In genomic region chr15:37078000-37078399, GRCh38 we compare ENCODE assay signal across 2 cellular contexts.
TF ChIP-seq lines count a peak whose summit lies in the region.

No MANE protein-coding gene starts in this region.

TF ChIP-seq in SK-N-SH treated with all-trans-retinoic acid at 6 μM for 48 hours, 23 proteins besides CTCF, POLR2A, EP300 and RAD21 (continued from another document):
- TF ChIP-seq ZC3H10 (CRISPR knock-in tag; IDR thresholded peaks at IDR 0.05) = no peak

TF ChIP-seq in K562, 482 proteins besides CTCF, POLR2A, EP300 and RAD21 (continued from another document):
- TF ChIP-seq, protein P1, sequence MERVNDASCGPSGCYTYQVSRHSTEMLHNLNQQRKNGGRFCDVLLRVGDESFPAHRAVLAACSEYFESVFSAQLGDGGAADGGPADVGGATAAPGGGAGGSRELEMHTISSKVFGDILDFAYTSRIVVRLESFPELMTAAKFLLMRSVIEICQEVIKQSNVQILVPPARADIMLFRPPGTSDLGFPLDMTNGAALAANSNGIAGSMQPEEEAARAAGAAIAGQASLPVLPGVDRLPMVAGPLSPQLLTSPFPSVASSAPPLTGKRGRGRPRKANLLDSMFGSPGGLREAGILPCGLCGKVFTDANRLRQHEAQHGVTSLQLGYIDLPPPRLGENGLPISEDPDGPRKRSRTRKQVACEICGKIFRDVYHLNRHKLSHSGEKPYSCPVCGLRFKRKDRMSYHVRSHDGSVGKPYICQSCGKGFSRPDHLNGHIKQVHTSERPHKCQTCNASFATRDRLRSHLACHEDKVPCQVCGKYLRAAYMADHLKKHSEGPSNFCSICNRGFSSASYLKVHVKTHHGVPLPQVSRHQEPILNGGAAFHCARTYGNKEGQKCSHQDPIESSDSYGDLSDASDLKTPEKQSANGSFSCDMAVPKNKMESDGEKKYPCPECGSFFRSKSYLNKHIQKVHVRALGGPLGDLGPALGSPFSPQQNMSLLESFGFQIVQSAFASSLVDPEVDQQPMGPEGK (CRISPR knock-in tag; IDR thresholded peaks at IDR 0.05; ENCODE audit: borderline replicate concordance) = no peak
- TF ChIP-seq ELF2 (CRISPR knock-in tag; IDR thresholded peaks at IDR 0.05) (no peak), DPF2 (IDR thresholded peaks at IDR 0.05) (no peak), TFAM (CRISPR knock-in tag; conservative IDR thresholded peaks at IDR 0.05) (no peak), PTRF (tag; IDR thresholded peaks at IDR 0.05) (no peak), E2F5 (CRISPR knock-in tag; IDR thresholded peaks at IDR 0.05) (no peak)
- TF ChIP-seq, protein P2, sequence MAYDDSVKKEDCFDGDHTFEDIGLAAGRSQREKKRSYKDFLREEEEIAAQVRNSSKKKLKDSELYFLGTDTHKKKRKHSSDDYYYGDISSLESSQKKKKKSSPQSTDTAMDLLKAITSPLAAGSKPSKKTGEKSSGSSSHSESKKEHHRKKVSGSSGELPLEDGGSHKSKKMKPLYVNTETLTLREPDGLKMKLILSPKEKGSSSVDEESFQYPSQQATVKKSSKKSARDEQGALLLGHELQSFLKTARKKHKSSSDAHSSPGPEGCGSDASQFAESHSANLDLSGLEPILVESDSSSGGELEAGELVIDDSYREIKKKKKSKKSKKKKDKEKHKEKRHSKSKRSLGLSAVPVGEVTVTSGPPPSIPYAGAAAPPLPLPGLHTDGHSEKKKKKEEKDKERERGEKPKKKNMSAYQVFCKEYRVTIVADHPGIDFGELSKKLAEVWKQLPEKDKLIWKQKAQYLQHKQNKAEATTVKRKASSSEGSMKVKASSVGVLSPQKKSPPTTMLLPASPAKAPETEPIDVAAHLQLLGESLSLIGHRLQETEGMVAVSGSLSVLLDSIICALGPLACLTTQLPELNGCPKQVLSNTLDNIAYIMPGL (CRISPR knock-in tag; IDR thresholded peaks at IDR 0.05) = no peak
